31 cellular contexts compared by ENCODE assay signal in genomic region chr5:9956725-9957124, GRCh38.
"Had no signal": no experiment of that assay in that cellular context is flagged by ENCODE, and none has a peak within 500 bp of the region (broad histone marks: within the 10 kb centered on the region; RNA-seq: fewer than 3 reads in every experiment).

No MANE protein-coding gene starts in this region.

- H3K27ac ChIP-seq: colonic mucosa, epithelial cell of prostate, heart right ventricle, prostate gland, sigmoid colon, testis, tibial artery, uterus had no signal

- DNase-seq: colonic mucosa; effector CD8-positive, alpha-beta T cell; endodermal cell; glutamatergic neuron; heart right ventricle; hippocampal formation; islet precursor cell; kidney glomerular epithelial cell; left colon; left ventricle myocardium superior; mammary epithelial cell; mesendoderm; midbrain; naive thymus-derived CD8-positive, alpha-beta T cell; nephron progenitor cell; nucleus accumbens; right cardiac atrium; sigmoid colon; stimulated activated CD4-positive, alpha-beta T cell treated with anti-CD3 and anti-CD28 coated beads, Interleukin-2, amount 100 ng/mL, for 24 hours; stimulated activated CD4-positive, alpha-beta T cell treated with anti-CD3 and anti-CD28 coated beads, Interleukin-4, amount 100 ng/mL, for 24 hours; stimulated activated naive CD8-positive, alpha-beta T cell treated with anti-CD3 and anti-CD28 coated beads, Interleukin-15, Interleukin-2, amounts not matched to agents 100 U/mL and 50 U/mL, for 24 hours; substantia nigra; testis; tibial artery; uterus had no signal

- H3K9me3 ChIP-seq: colonic mucosa, prostate gland, sigmoid colon, testis, tibial artery, uterus had no signal

- H3K36me3 ChIP-seq: colonic mucosa, heart right ventricle, prostate gland, sigmoid colon, tibial artery, uterus had no signal

- H3K4me1 ChIP-seq: colonic mucosa, heart right ventricle, prostate gland, sigmoid colon, testis, tibial artery, uterus had no signal

- H3K4me1 Mint-ChIP-seq: naive thymus-derived CD8-positive, alpha-beta T cell; nephron progenitor cell; stimulated activated memory B cell treated with anti-CD40 and anti-IgM and Interleukin-4, amounts not matched to agents 10 μg/mL and 1 μg/mL and 100 μg/mL, for 72 hours had no signal

- H3K4me3 Mint-ChIP-seq: dendritic cell treated with granulocyte-macrophage colony-stimulating factor and Interleukin-4, amounts not matched to agents 40 ng/mL and 50 ng/mL, for 4 days; endodermal cell; naive thymus-derived CD8-positive, alpha-beta T cell; nephron progenitor cell; stimulated activated memory B cell treated with anti-CD40 and anti-IgM and Interleukin-4, amounts not matched to agents 10 μg/mL and 1 μg/mL and 100 μg/mL, for 72 hours; type B pancreatic cell had no signal

- H3K4me3 ChIP-seq: colonic mucosa, heart right ventricle, prostate gland, sigmoid colon, testis, tibial artery, uterus had no signal

- H3K36me3 Mint-ChIP-seq: naive thymus-derived CD8-positive, alpha-beta T cell; stimulated activated memory B cell treated with anti-CD40 and anti-IgM and Interleukin-4, amounts not matched to agents 10 μg/mL and 1 μg/mL and 100 μg/mL, for 72 hours; type B pancreatic cell had no signal

- H3K27me3 ChIP-seq: colonic mucosa, heart right ventricle, sigmoid colon, testis, tibial artery, uterus had no signal

- ATAC-seq: esophagus mucosa; heart right ventricle; left ventricle myocardium superior; naive thymus-derived CD8-positive, alpha-beta T cell; right cardiac atrium; stimulated activated memory B cell treated with anti-CD40 and anti-IgM and Interleukin-4, amounts not matched to agents 10 μg/mL and 1 μg/mL and 100 μg/mL, for 72 hours; stimulated activated naive CD8-positive, alpha-beta T cell treated with anti-CD3 and anti-CD28 coated beads, Interleukin-15, Interleukin-2, amounts not matched to agents 100 U/mL and 50 U/mL, for 24 hours had no signal

- H3K27me3 Mint-ChIP-seq: dendritic cell treated with granulocyte-macrophage colony-stimulating factor and Interleukin-4, amounts not matched to agents 40 ng/mL and 50 ng/mL, for 4 days; stimulated activated memory B cell treated with anti-CD40 and anti-IgM and Interleukin-4, amounts not matched to agents 10 μg/mL and 1 μg/mL and 100 μg/mL, for 72 hours; type B pancreatic cell had no signal

- H3K27ac Mint-ChIP-seq: dendritic cell treated with granulocyte-macrophage colony-stimulating factor and Interleukin-4, amounts not matched to agents 40 ng/mL and 50 ng/mL, for 4 days; endodermal cell; naive thymus-derived CD8-positive, alpha-beta T cell; nephron progenitor cell; stimulated activated memory B cell treated with anti-CD40 and anti-IgM and Interleukin-4, amounts not matched to agents 10 μg/mL and 1 μg/mL and 100 μg/mL, for 72 hours; type B pancreatic cell had no signal
